ENCODE assay signal across 22 cellular contexts in genomic region chr22:29610780-29611179, GRCh38. TPM values are rescaled to one million over a fixed set of nuclear protein-coding genes. Genes with fewer than 3 reads are reported as not detected.
DNase-seq lines count a peak whose midpoint lies in the region; ATAC-seq and TF ChIP-seq lines count a peak whose summit lies in the region.
"Had no signal": no experiment of that assay in that cellular context is flagged by ENCODE, and none has a peak within 500 bp of the region (broad histone marks: within the 10 kb centered on the region; RNA-seq: fewer than 3 reads in every experiment).

No MANE protein-coding gene starts in this region.

- H3K9me3 ChIP-seq in HEK293 (ENCODE audit: control insufficient read depth, insufficient read depth, low read depth, low read length), result no peaks in the 10 kb centered on the region; the same call in 1 of the 2 replicates
- no peaks in the 10 kb centered on the region; the same call in 1 of the 2 replicates for H3K9me3 ChIP-seq in Panc1 (ENCODE audit: control insufficient read depth, insufficient read depth, low read depth, low read length)
- H3K9me3 ChIP-seq: BE2C had no signal

- intact Hi-C loops in Panc1 (cut with micrococcal nuclease; ENCODE audit: unreplicated experiment), result no loop called here
- intact Hi-C loops in activated CD8-positive, alpha-beta T cell treated with anti-CD3 and anti-CD28 coated beads for 36 hours (cut with micrococcal nuclease), result no loop called here

- BruUV-seq in Panc1 (replicated peaks; lab: Mats Ljungman, UMichigan), result no TSS peak

- POLR2A ChIA-PET in HEK293 (lab: Yijun Ruan, JAX), result interaction anchor here (0.6 kb wide), 1 partner anchor 30 kb away, joined by 4 read pairs; the partner anchor contains the start of gene NIPSNAP1
- POLR2A ChIA-PET in Panc1 (lab: Charles Lee), result no interaction called here
- POLR2A ChIA-PET in activated CD8-positive, alpha-beta T cell treated with anti-CD3 and anti-CD28 coated beads for 36 hours (lab: Charles Lee), result no interaction called here

- in situ Hi-C loops in Panc1 (cut with HindIII; ENCODE audit: low pct_unique_long_range_greater_than_20kb, low sequenced_read_pairs), result no loop called here

- peaks cover 10% of the 10 kb centered on the region for H3K36me3 Mint-ChIP-seq in activated CD8-positive, alpha-beta T cell treated with anti-CD3 and anti-CD28 coated beads for 36 hours (ENCODE audit: low read depth)

- H3K4me1 Mint-ChIP-seq in activated CD8-positive, alpha-beta T cell treated with anti-CD3 and anti-CD28 coated beads for 36 hours (ENCODE audit: low read depth), result peaks cover 17% of the 10 kb centered on the region

- H3K27ac ChIP-seq in HEK293 (ENCODE audit: extremely low read depth, low read depth, low read length), result no peak overlapping the region
- peak overlapping the region; percentile 1 for H3K27ac ChIP-seq in Panc1 (ENCODE audit: low read length)
- H3K27ac ChIP-seq: BLaER1 had no signal

- H3K4me3 ChIP-seq in HEK293 (ENCODE audit: low read depth, low read length), result no peak overlapping the region
- no peak overlapping the region for H3K4me3 ChIP-seq in Panc1 (ENCODE audit: low read depth in 2 of 2, low read length in 2 of 2)
- H3K4me3 ChIP-seq: BLaER1 had no signal

- no peaks in the 10 kb centered on the region for H3K27me3 Mint-ChIP-seq in activated CD8-positive, alpha-beta T cell treated with anti-CD3 and anti-CD28 coated beads for 36 hours
- H3K27me3 Mint-ChIP-seq: CD4-positive, alpha-beta memory T cell; CD4-positive, CD25-positive, alpha-beta regulatory T cell; CD8-positive, alpha-beta memory T cell had no signal

- no peak overlapping the region for H3K4me3 Mint-ChIP-seq in activated CD8-positive, alpha-beta T cell treated with anti-CD3 and anti-CD28 coated beads for 36 hours
- H3K4me3 Mint-ChIP-seq: CD14-positive monocyte; CD4-positive, alpha-beta memory T cell; CD4-positive, CD25-positive, alpha-beta regulatory T cell; CD8-positive, alpha-beta memory T cell had no signal

- no peaks in the 10 kb centered on the region; the same call in 1 of the 2 replicates for H3K4me1 ChIP-seq in HEK293 (ENCODE audit: control insufficient read depth, insufficient read depth, low read length)
- peaks cover 30% of the 10 kb centered on the region for H3K4me1 ChIP-seq in Panc1 (ENCODE audit: control insufficient read depth, insufficient read depth, low read length)
- H3K4me1 ChIP-seq: BE2C, BLaER1 had no signal

- TF ChIP-seq CTCF in HEK293 (tag by site-specific recombination; IDR thresholded peaks at IDR 0.05) (no peak), Panc1 (IDR thresholded peaks at IDR 0.05) (no peak)
- no peak for TF ChIP-seq CTCF in activated CD8-positive, alpha-beta T cell treated with anti-CD3 and anti-CD28 coated beads for 36 hours (IDR thresholded peaks at IDR 0.05)

- H3K27ac Mint-ChIP-seq in activated CD8-positive, alpha-beta T cell treated with anti-CD3 and anti-CD28 coated beads for 36 hours, result no peak overlapping the region
- H3K27ac Mint-ChIP-seq: CD4-positive, alpha-beta memory T cell; CD4-positive, CD25-positive, alpha-beta regulatory T cell had no signal

- DNase-seq in Panc1 (ENCODE audit: low read depth, low spot score) (no peak), inferior parietal cortex (ENCODE audit: extremely low spot score) (no peak)
- no peak for DNase-seq in activated CD8-positive, alpha-beta T cell treated with anti-CD3 and anti-CD28 coated beads for 36 hours
- DNase-seq: 8988T; ACHN; BE2C; C1 segment of cervical spinal cord; CD4-positive, alpha-beta memory T cell; CD4-positive, CD25-positive, alpha-beta regulatory T cell; CD8-positive, alpha-beta memory T cell; COR-L47; DMS 273 treated with DMSO at 0.1 percent for 48 hours; DMS153; DMS53; DMS79; DND-41; EL; GF-D8 had no signal

- H3K9me3 Mint-ChIP-seq in activated CD8-positive, alpha-beta T cell treated with anti-CD3 and anti-CD28 coated beads for 36 hours, result no peaks in the 10 kb centered on the region
- H3K9me3 Mint-ChIP-seq: CD4-positive, alpha-beta memory T cell; CD8-positive, alpha-beta memory T cell had no signal

- no peak for ATAC-seq in Panc1
- ATAC-seq in activated CD8-positive, alpha-beta T cell treated with anti-CD3 and anti-CD28 coated beads for 36 hours, result no peak
- ATAC-seq in GM18517 (IDR thresholded peaks at IDR 0.05; ENCODE audit: unreplicated experiment), result no peak

- CTCF ChIA-PET in HEK293 (lab: Yijun Ruan, JAX) (interaction anchor here (0.9 to 1.0 kb wide), 2 partner anchors 10 to 13 kb away, joined by 3 read pairs; no protein-coding TSS in a partner anchor), Panc1 (lab: Charles Lee) (no interaction called here)
- CTCF ChIA-PET in activated CD8-positive, alpha-beta T cell treated with anti-CD3 and anti-CD28 coated beads for 36 hours (lab: Charles Lee), result interaction anchor here (1.0 to 3.1 kb wide), 3 partner anchors 13 to 25 kb away, joined by 3 to 15 read pairs (median 6); no protein-coding TSS in a partner anchor

- peaks cover 7 to 17% of the 10 kb centered on the region in 2 experiments; a peak in 2 of 3 replicates for H3K36me3 ChIP-seq in HEK293 (ENCODE audit: control insufficient read depth in 2 of 2, insufficient read depth in 1 of 2, low read length in 2 of 2)
- no peaks in the 10 kb centered on the region for H3K36me3 ChIP-seq in Panc1 (ENCODE audit: control insufficient read depth, insufficient read depth, low read length)
- H3K36me3 ChIP-seq: BE2C had no signal

- no peaks in the 10 kb centered on the region for H3K27me3 ChIP-seq in Panc1 (ENCODE audit: control insufficient read depth, insufficient read depth, low read length)
- H3K27me3 ChIP-seq: BE2C, BLaER1 had no signal

TF ChIP-seq in HEK293, 187 proteins besides CTCF, POLR2A, EP300 and RAD21:
- peak; percentile 84 for TF ChIP-seq ZNF211 (tag by site-specific recombination; IDR thresholded peaks at IDR 0.05; ENCODE audit: low read depth)
- no peak for TF ChIP-seq ZBTB44 (tag by site-specific recombination; IDR thresholded peaks at IDR 0.05)
TF ChIP-seq in HEK293: peak in this region for 1.

RNA-seq across cellular contexts. Expression of gene NF2, which starts 7.3 kb away (rescaled TPM):
- 190 TPM for total RNA-seq in Panc1 (2021; ENCODE audit: unreplicated experiment)
- polyA plus RNA-seq in Panc1 (2012; ENCODE audit: insufficient read length), result 34.0 TPM
- total RNA-seq in activated CD8-positive, alpha-beta T cell treated with anti-CD3 and anti-CD28 coated beads for 36 hours, result 10 to 100 TPM; 34.4 to 35.3 TPM

RNA-seq across cellular contexts. Expression of gene NIPSNAP1, which starts 29.9 kb away (rescaled TPM):
- 40.0 TPM for total RNA-seq in Panc1 (2021; ENCODE audit: unreplicated experiment)
- 72.8 TPM for polyA plus RNA-seq in Panc1 (2012; ENCODE audit: insufficient read length)
- 10 to 100 TPM; 58.3 to 61.9 TPM for total RNA-seq in activated CD8-positive, alpha-beta T cell treated with anti-CD3 and anti-CD28 coated beads for 36 hours

RNA-seq across cellular contexts. Expression of gene THOC5, which starts 57.2 kb away (rescaled TPM):
- total RNA-seq in Panc1 (2021; ENCODE audit: unreplicated experiment), result 74.4 TPM
- polyA plus RNA-seq in Panc1 (2012; ENCODE audit: insufficient read length), result 43.1 TPM
- 10 to 100 TPM; 48.7 to 57.3 TPM for total RNA-seq in activated CD8-positive, alpha-beta T cell treated with anti-CD3 and anti-CD28 coated beads for 36 hours
